ENCODE assay signal across 18 cellular contexts in genomic region chr2:224433442-224433841, GRCh38. TPM values are rescaled to one million over a fixed set of nuclear protein-coding genes. Genes with fewer than 3 reads are reported as not detected.
DNase-seq lines count a peak whose midpoint lies in the region; ATAC-seq, FAIRE-seq and TF ChIP-seq lines count a peak whose summit lies in the region.
"Had no signal": no experiment of that assay in that cellular context is flagged by ENCODE, and none has a peak within 500 bp of the region (broad histone marks: within the 10 kb centered on the region; RNA-seq: fewer than 3 reads in every experiment).

No MANE protein-coding gene starts in this region.

- peaks cover 2% of the 10 kb centered on the region; the same call in 1 of the 2 replicates for H3K4me1 ChIP-seq in HAP-1
- H3K4me1 ChIP-seq in astrocyte (ENCODE audit: insufficient read depth, low read length) = no peaks in the 10 kb centered on the region
- H3K4me1 ChIP-seq in CD8-positive, alpha-beta memory T cell (ENCODE audit: insufficient read depth, low read length) = no peaks in the 10 kb centered on the region
- H3K4me1 ChIP-seq in gastrocnemius medialis = no peaks in the 10 kb centered on the region

- H3K27me3 ChIP-seq in HAP-1 (ENCODE audit: low read depth) (no peaks in the 10 kb centered on the region), astrocyte (ENCODE audit: insufficient read depth, low read length) (no peaks in the 10 kb centered on the region), gastrocnemius medialis (no peaks in the 10 kb centered on the region)
- H3K27me3 ChIP-seq in CD8-positive, alpha-beta memory T cell (ENCODE audit: insufficient read depth, low read length, poor library complexity, severe bottlenecking) = no peaks in the 10 kb centered on the region

- H3K36me3 Mint-ChIP-seq in astrocyte (ENCODE audit: low read depth, unreplicated experiment) (peaks cover 2% of the 10 kb centered on the region), neural crest cell (ENCODE audit: low read depth) (peaks cover 9% of the 10 kb centered on the region)
- H3K36me3 Mint-ChIP-seq in CD8-positive, alpha-beta memory T cell = peaks cover 0 to 3% (median 0%) of the 10 kb centered on the region in 3 donors
- H3K36me3 Mint-ChIP-seq: CD4-positive, CD25-positive, alpha-beta regulatory T cell had no signal

- H3K9me3 ChIP-seq in HAP-1 (no peaks in the 10 kb centered on the region), astrocyte (ENCODE audit: insufficient read depth, low read depth, low read length) (no peaks in the 10 kb centered on the region), gastrocnemius medialis (no peaks in the 10 kb centered on the region)
- no peaks in the 10 kb centered on the region for H3K9me3 ChIP-seq in CD8-positive, alpha-beta memory T cell (ENCODE audit: low read length)
- H3K9me3 ChIP-seq: SK-N-SH had no signal

- no peak overlapping the region for H3K4me3 Mint-ChIP-seq in astrocyte (ENCODE audit: unreplicated experiment)
- H3K4me3 Mint-ChIP-seq in neural crest cell = no peak overlapping the region
- H3K4me3 Mint-ChIP-seq in CD8-positive, alpha-beta memory T cell = no peak overlapping the region
- H3K4me3 Mint-ChIP-seq: CD4-positive, CD25-positive, alpha-beta regulatory T cell had no signal

- H3K4me3 ChIP-seq in HAP-1 (no peak overlapping the region), astrocyte (ENCODE audit: insufficient read depth, low read depth, low read length) (no peak overlapping the region), gastrocnemius medialis (no peak overlapping the region)
- no peak overlapping the region for H3K4me3 ChIP-seq in CD8-positive, alpha-beta memory T cell (ENCODE audit: low read length)

- H3K79me2 ChIP-seq in astrocyte (ENCODE audit: insufficient read depth, low read length) = no peaks in the 10 kb centered on the region

- H3K27ac Mint-ChIP-seq in astrocyte (ENCODE audit: unreplicated experiment) (no peak overlapping the region), neural crest cell (ENCODE audit: unreplicated experiment) (peak overlapping the region; percentile 89)
- H3K27ac Mint-ChIP-seq in CD8-positive, alpha-beta memory T cell = no peak overlapping the region

- in situ Hi-C loops in HAP-1 (cut with MboI; ENCODE audit: low sequenced_read_pairs) (no loop called here), gastrocnemius medialis (cut with MboI; ENCODE audit: low sequenced_read_pairs in 4 of 4) (no loop called here)

- H2AFZ ChIP-seq in astrocyte (ENCODE audit: low read depth, low read length) = peak overlapping the region; percentile 30

- no peak overlapping the region for H3K9ac ChIP-seq in astrocyte (ENCODE audit: low read length)
- H3K9ac ChIP-seq: SK-N-SH had no signal

- H3K4me1 Mint-ChIP-seq in astrocyte (ENCODE audit: low read depth, unreplicated experiment) (no peaks in the 10 kb centered on the region), neural crest cell (peaks cover 7% of the 10 kb centered on the region)
- no peaks in the 10 kb centered on the region for H3K4me1 Mint-ChIP-seq in CD8-positive, alpha-beta memory T cell

- no peak for TF ChIP-seq POLR2A in gastrocnemius medialis (IDR thresholded peaks at IDR 0.05)

- H3K27ac ChIP-seq in astrocyte (ENCODE audit: low read depth, low read length) (no peak overlapping the region), gastrocnemius medialis (no peak overlapping the region)
- no peak overlapping the region for H3K27ac ChIP-seq in CD8-positive, alpha-beta memory T cell (ENCODE audit: low read depth, low read length)

- intact Hi-C loops in gastrocnemius medialis (cut with DNase I; ENCODE audit: low total_unique reads) = no loop called here

- CTCF ChIA-PET in CD8-positive, alpha-beta memory T cell (lab: Charles Lee) = no interaction called here

- H3K4me2 ChIP-seq in astrocyte (ENCODE audit: low read length) = no peak overlapping the region
- H3K4me2 ChIP-seq: SK-N-SH had no signal

- H4K20me1 ChIP-seq in astrocyte (ENCODE audit: insufficient read depth, low read length) = no peaks in the 10 kb centered on the region

- DNase-seq in HAP-1 (ENCODE audit: low spot score in 2 of 2) (peak; percentile 47 to 54), astrocyte (ENCODE audit: low read depth) (no peak), iPS DF 19.7 (ENCODE audit: low read depth, low spot score) (peak; percentile 99), neural crest cell (ENCODE audit: low read depth, low spot score) (no peak), Ammon's horn (ENCODE audit: low spot score) (no peak), gastrocnemius medialis (no peak), NCI-H1092 treated with DMSO at 0.1 percent for 48 hours (lab: John Stamatoyannopoulos, UW) (no peak)
- no peak for DNase-seq in CD8-positive, alpha-beta memory T cell
- DNase-seq: AML-193; CD4-positive, CD25-positive, alpha-beta regulatory T cell; DMS79 treated with DMSO at 0.1 percent for 48 hours; MV-4-11; NCI-H1436 treated with DMSO at 0.1 percent for 48 hours; NCI-H345; NCI-H69; SK-N-SH had no signal

- TF ChIP-seq CTCF in astrocyte (IDR thresholded peaks at IDR 0.05; ENCODE audit: insufficient read depth, low read depth, low read length) = no peak
- no peak for TF ChIP-seq CTCF in neural crest cell (conservative IDR thresholded peaks at IDR 0.05)
- no peak for TF ChIP-seq CTCF in gastrocnemius medialis (IDR thresholded peaks at IDR 0.05 in 4 of 5, conservative IDR thresholded peaks at IDR 0.05 in 1 of 5)

- ATAC-seq in gastrocnemius medialis = no peak

- H3K9me3 Mint-ChIP-seq in astrocyte (ENCODE audit: unreplicated experiment) (peaks cover 13% of the 10 kb centered on the region), neural crest cell (peaks cover 20% of the 10 kb centered on the region)
- peaks cover 0 to 2% (median 0%) of the 10 kb centered on the region in 5 donors for H3K9me3 Mint-ChIP-seq in CD8-positive, alpha-beta memory T cell

- H3K27me3 Mint-ChIP-seq in astrocyte (ENCODE audit: low read depth, unreplicated experiment) (no peaks in the 10 kb centered on the region), neural crest cell (ENCODE audit: low read depth) (no peaks in the 10 kb centered on the region)
- H3K27me3 Mint-ChIP-seq in CD8-positive, alpha-beta memory T cell = peaks cover 17 to 34% of the 10 kb centered on the region in 2 donors

- no peak for FAIRE-seq in astrocyte (lab: Jason Lieb, UNC)
- FAIRE-seq: D721Med had no signal

- POLR2A ChIA-PET in CD8-positive, alpha-beta memory T cell (lab: Charles Lee) = no interaction called here

- no peaks in the 10 kb centered on the region for H3K36me3 ChIP-seq in HAP-1 (replicated peaks)
- H3K36me3 ChIP-seq in astrocyte (ENCODE audit: insufficient read depth, low read length) = no peaks in the 10 kb centered on the region
- H3K36me3 ChIP-seq in CD8-positive, alpha-beta memory T cell (ENCODE audit: insufficient read depth, low read length) = no peaks in the 10 kb centered on the region
- no peaks in the 10 kb centered on the region for H3K36me3 ChIP-seq in gastrocnemius medialis

RNA-seq across cellular contexts. Expression of gene FAM124B, which starts 31.5 kb away (rescaled TPM):
- total RNA-seq in astrocyte (not detected in 2 replicates), neural crest cell (not detected in 2 replicates), gastrocnemius medialis (1 to 10 TPM; 1.7 to 2.4 (median 2.1) TPM)
- total RNA-seq in CD8-positive, alpha-beta memory T cell = not detected
- not detected for polyA plus RNA-seq in CD8-positive, alpha-beta memory T cell
- total RNA-seq: A673 had no signal
- polyA plus RNA-seq: SK-N-SH had no signal

Comparison
In these comparisons a context has a peak if more than half of its experiments do, and no peak if none do; other contexts are left out.
1. DNase-seq: peak in HAP-1 (2 of 2) and iPS DF 19.7 (single experiment); none in astrocyte (single experiment), neural crest cell (single experiment), CD8-positive, alpha-beta memory T cell (0 of 5), Ammon's horn (single experiment), gastrocnemius medialis (0 of 2) and NCI-H1092 treated with DMSO at 0.1 percent for 48 hours (single experiment).